16 cellular contexts compared by ENCODE assay signal in genomic region chr7:22931011-22931410, GRCh38.
A peak's percentile ranks its signal among the peaks of the same experiment; 100 is the strongest.
DNase-seq lines count a peak whose midpoint lies in the region; ATAC-seq and TF ChIP-seq lines count a peak whose summit lies in the region.
"Had no signal": no experiment of that assay in that cellular context is flagged by ENCODE, and none has a peak within 500 bp of the region (broad histone marks: within the 10 kb centered on the region; RNA-seq: fewer than 3 reads in every experiment).

No MANE protein-coding gene starts in this region.

- H3K79me2 ChIP-seq in OCI-LY7 (ENCODE audit: insufficient read depth, low read depth, low read length) = no peaks in the 10 kb centered on the region

- H3K4me3 ChIP-seq in A673 (ENCODE audit: low read depth, low read length, poor library complexity, severe bottlenecking) = no peak overlapping the region
- H3K4me3 ChIP-seq in OCI-LY7 (ENCODE audit: low read depth, low read length, poor library complexity, severe bottlenecking) = no peak overlapping the region
- H3K4me3 ChIP-seq: GM12878, GM23338 had no signal

- intact Hi-C loops in A673 (cut with micrococcal nuclease; ENCODE audit: unreplicated experiment) (loop anchor here (5.0 kb wide), 1 partner anchor 51 kb away; no protein-coding TSS in a partner anchor), OCI-LY7 (cut with micrococcal nuclease; ENCODE audit: unreplicated experiment) (no loop called here)

- H4K20me1 ChIP-seq in OCI-LY7 (ENCODE audit: insufficient read depth, low read length) = no peaks in the 10 kb centered on the region

- in situ Hi-C loops in ACHN (cut with HindIII; ENCODE audit: low pct_ligation_motif_present, low pct_unique_long_range_greater_than_20kb, low sequenced_read_pairs) = no loop called here

- no TSS peak for BruUV-seq in A673 (replicated peaks; lab: Mats Ljungman, UMichigan)
- no TSS peak for BruUV-seq in OCI-LY7 (replicated peaks; lab: Mats Ljungman, UMichigan)

- H3K27ac ChIP-seq in A673 (ENCODE audit: low read depth, low read length, poor library complexity, severe bottlenecking) = no peak overlapping the region
- H3K27ac ChIP-seq in OCI-LY7 (ENCODE audit: low read depth, low read length, poor library complexity, severe bottlenecking) = no peak overlapping the region

- ATAC-seq in esophagus mucosa = peak; percentile 36
- ATAC-seq in HG03045 (IDR thresholded peaks at IDR 0.05; ENCODE audit: unreplicated experiment) = no peak
- ATAC-seq: GM12878, GM23338 had no signal

- CTCF ChIA-PET in A673 (lab: Charles Lee) (no interaction called here), OCI-LY7 (lab: Charles Lee; ENCODE audit: unreplicated experiment) (no interaction called here)

- DNase-seq in A673 (ENCODE audit: low spot score) (peak; percentile 12), EL (peak; percentile 55), M059J (ENCODE audit: low read depth) (peak; percentile 34), NCI-H1092 (lab: John Stamatoyannopoulos, UW) (no peak), ACHN (no peak), OCI-LY7 (ENCODE audit: low spot score) (no peak)
- DNase-seq: 8988T; Caco-2; CD8-positive, alpha-beta memory T cell; DND-41; H7; KG1 had no signal

- H3K36me3 ChIP-seq in A673 (ENCODE audit: insufficient read depth, low read length, poor library complexity, severe bottlenecking) (no peaks in the 10 kb centered on the region), OCI-LY7 (ENCODE audit: insufficient read depth, low read length) (no peaks in the 10 kb centered on the region)

- H3K4me1 ChIP-seq in A673 (ENCODE audit: insufficient read depth, low read length, poor library complexity, severe bottlenecking) = no peaks in the 10 kb centered on the region
- H3K4me1 ChIP-seq in OCI-LY7 (ENCODE audit: insufficient read depth, low read length, poor library complexity, severe bottlenecking) = no peaks in the 10 kb centered on the region

- no peaks in the 10 kb centered on the region for H3K9me3 ChIP-seq in A673 (ENCODE audit: low read depth, low read length, poor library complexity, severe bottlenecking)
- H3K9me3 ChIP-seq in OCI-LY7 (ENCODE audit: low read length) = no peaks in the 10 kb centered on the region
- H3K9me3 ChIP-seq: Caco-2 had no signal

- H3K27me3 ChIP-seq in A673 (replicated peaks; ENCODE audit: insufficient read depth, low read depth, low read length, poor library complexity) = no peaks in the 10 kb centered on the region

- TF ChIP-seq CTCF in A673 (conservative IDR thresholded peaks at IDR 0.05; ENCODE audit: low read depth, low read length) (no peak), OCI-LY7 (conservative IDR thresholded peaks at IDR 0.05; ENCODE audit: low read length) (no peak)

- no peaks in the 10 kb centered on the region for H3K9me2 ChIP-seq in OCI-LY7 (ENCODE audit: insufficient read depth, low read length)

- POLR2A ChIA-PET in A673 (lab: Charles Lee; ENCODE audit: low non-redundant PET) = no interaction called here
- POLR2A ChIA-PET in OCI-LY7 (lab: Charles Lee) = no interaction called here

- no peak overlapping the region for H2AFZ ChIP-seq in OCI-LY7 (ENCODE audit: low read length)
- H2AFZ ChIP-seq: GM23338 had no signal

- no peak overlapping the region for H3K4me2 ChIP-seq in OCI-LY7 (ENCODE audit: low read length)
- H3K4me2 ChIP-seq: GM23338 had no signal

Comparison
In these comparisons a context has a peak if more than half of its experiments do, and no peak if none do; other contexts are left out.
1. DNase-seq: peak in A673 (single experiment), EL (single experiment) and M059J (single experiment); none in NCI-H1092 (single experiment), ACHN (single experiment) and OCI-LY7 (single experiment).